In genomic region chr20:62914970-62915457, GRCh38 we compare ENCODE assay signal across 1 cellular context.
TF ChIP-seq lines count a peak whose summit lies in the region.

No MANE protein-coding gene starts in this region.

TF ChIP-seq in IMR-90, 13 proteins besides CTCF, POLR2A, EP300 and RAD21:
- TF ChIP-seq USF2 (IDR thresholded peaks at IDR 0.05; ENCODE audit: low read depth, low read length), result no peak
